16 cellular contexts compared by ENCODE assay signal in genomic region chr3:37891227-37891626, GRCh38. TPM values are rescaled to one million over a fixed set of nuclear protein-coding genes. Genes with fewer than 3 reads are reported as not detected.
DNase-seq lines count a peak whose midpoint lies in the region; ATAC-seq and TF ChIP-seq lines count a peak whose summit lies in the region.
"Had no signal": no experiment of that assay in that cellular context is flagged by ENCODE, and none has a peak within 500 bp of the region (broad histone marks: within the 10 kb centered on the region; RNA-seq: fewer than 3 reads in every experiment).

No MANE protein-coding gene starts in this region.

- H3K27me3 ChIP-seq in mammary epithelial cell (ENCODE audit: insufficient read depth, low read length) (no peaks in the 10 kb centered on the region), breast epithelium (no peaks in the 10 kb centered on the region), foreskin keratinocyte (no peaks in the 10 kb centered on the region), upper lobe of left lung (no peaks in the 10 kb centered on the region)
- H3K27me3 ChIP-seq: suprapubic skin had no signal

- no peak overlapping the region for H2AFZ ChIP-seq in mammary epithelial cell (ENCODE audit: low read depth, low read length)

- TF ChIP-seq CTCF in mammary epithelial cell (conservative IDR thresholded peaks at IDR 0.05 in 1 of 2, IDR thresholded peaks at IDR 0.05 in 1 of 2; ENCODE audit: extremely low read depth in 1 of 2, insufficient read depth in 1 of 2, low read depth in 1 of 2, low read length in 2 of 2) (no peak), breast epithelium (IDR thresholded peaks at IDR 0.05) (no peak), foreskin keratinocyte (conservative IDR thresholded peaks at IDR 0.05) (no peak), upper lobe of left lung (IDR thresholded peaks at IDR 0.05) (no peak)

- DNase-seq in mammary epithelial cell (peak; percentile 24), breast epithelium (ENCODE audit: low spot score in 2 of 2) (no peak), KBM-7 (peak; percentile 33), foreskin keratinocyte (no peak), upper lobe of left lung (no peak), pons (ENCODE audit: low spot score) (no peak)
- no peak for DNase-seq in activated CD8-positive, alpha-beta memory T cell treated with anti-CD3 and anti-CD28 coated beads, Interleukin-2, amount 10 ng/mL, durations not matched to agents 7 days and 5 days
- DNase-seq: activated effector memory CD4-positive, alpha-beta T cell treated with Interleukin-2 at 50 U/mL for 16 hours; cortex of kidney; naive thymus-derived CD4-positive, alpha-beta T cell; NCI-H1417; NCI-H446 had no signal

- WGBS in mammary epithelial cell (ENCODE audit: low coverage, missing lambda C conversion rate), result 0% methylated on average over 3 of the region's 3 CpGs
- 60% methylated on average over 3 of the region's 3 CpGs for WGBS in upper lobe of left lung, 2 donors

- peaks cover 100% of the 10 kb centered on the region for H3K79me2 ChIP-seq in mammary epithelial cell (ENCODE audit: insufficient read depth, low read length)

- H3K27me3 Mint-ChIP-seq in activated CD8-positive, alpha-beta memory T cell treated with anti-CD3 and anti-CD28 coated beads, Interleukin-2, amount 10 ng/mL, durations not matched to agents 7 days and 5 days, result peaks cover 25% of the 10 kb centered on the region

- no peaks in the 10 kb centered on the region for H4K20me1 ChIP-seq in mammary epithelial cell (ENCODE audit: insufficient read depth, low read length)

- CTCF ChIA-PET in mammary epithelial cell (lab: Charles Lee; ENCODE audit: low non-redundant PET), result no interaction called here
- CTCF ChIA-PET in activated CD8-positive, alpha-beta memory T cell treated with anti-CD3 and anti-CD28 coated beads, Interleukin-2, amount 10 ng/mL, durations not matched to agents 7 days and 5 days (lab: Charles Lee), result interaction anchor here (0.6 kb wide), 1 partner anchor 27 kb away, joined by 3 read pairs; no protein-coding TSS in a partner anchor

- no TSS peak for BruUV-seq in mammary epithelial cell (replicated peaks; lab: Mats Ljungman, UMichigan)

- no peak overlapping the region for H3K4me3 ChIP-seq in mammary epithelial cell (replicated peaks in 1 of 3; ENCODE audit: insufficient read depth in 1 of 3, low read depth in 2 of 3, low read length in 3 of 3)
- H3K4me3 ChIP-seq in breast epithelium, result no peak overlapping the region
- H3K4me3 ChIP-seq in upper lobe of left lung, result no peak overlapping the region
- H3K4me3 ChIP-seq: suprapubic skin had no signal

- H3K27ac ChIP-seq in mammary epithelial cell (ENCODE audit: insufficient read depth, low read depth, low read length), result no peak overlapping the region
- peak overlapping the region in 1 of 2 donors; percentile 27 for H3K27ac ChIP-seq in breast epithelium
- no peak overlapping the region for H3K27ac ChIP-seq in foreskin keratinocyte
- peak overlapping the region in 3 of 4 donors; percentile 2 to 40 (median 5) for H3K27ac ChIP-seq in upper lobe of left lung
- H3K27ac ChIP-seq: suprapubic skin had no signal

- in situ Hi-C loops in mammary epithelial cell (cut with MboI; ENCODE audit: low sequenced_read_pairs in 2 of 2), result no loop called here
- in situ Hi-C loops in KBM-7 (cut with MboI; ENCODE audit: low pct_unique_long_range_greater_than_20kb, low sequenced_read_pairs), result no loop called here

- no peaks in the 10 kb centered on the region for H3K36me3 Mint-ChIP-seq in activated CD8-positive, alpha-beta memory T cell treated with anti-CD3 and anti-CD28 coated beads, Interleukin-2, amount 10 ng/mL, durations not matched to agents 7 days and 5 days
- H3K36me3 Mint-ChIP-seq: WTC11 had no signal

- TF ChIP-seq EP300 in upper lobe of left lung (IDR thresholded peaks at IDR 0.05), result no peak

- H3K9me3 Mint-ChIP-seq in activated CD8-positive, alpha-beta memory T cell treated with anti-CD3 and anti-CD28 coated beads, Interleukin-2, amount 10 ng/mL, durations not matched to agents 7 days and 5 days (ENCODE audit: low read depth), result no peaks in the 10 kb centered on the region
- H3K9me3 Mint-ChIP-seq: naive thymus-derived CD4-positive, alpha-beta T cell; WTC11 had no signal

- H3K4me1 ChIP-seq in mammary epithelial cell (ENCODE audit: insufficient read depth, low read length) (peaks cover 8% of the 10 kb centered on the region), breast epithelium (peaks cover 3 to 14% of the 10 kb centered on the region in 2 donors), foreskin keratinocyte (peaks cover 4% of the 10 kb centered on the region), upper lobe of left lung (peaks cover 44 to 58% (median 49%) of the 10 kb centered on the region in 4 donors)

- H3K9ac ChIP-seq in mammary epithelial cell (ENCODE audit: insufficient read depth, low read length), result no peak overlapping the region

- no peaks in the 10 kb centered on the region for H3K9me3 ChIP-seq in mammary epithelial cell (replicated peaks; ENCODE audit: insufficient read depth, low read length)
- H3K9me3 ChIP-seq in breast epithelium, result no peaks in the 10 kb centered on the region
- H3K9me3 ChIP-seq in upper lobe of left lung, result no peaks in the 10 kb centered on the region
- H3K9me3 ChIP-seq: suprapubic skin had no signal

- peaks cover 4% of the 10 kb centered on the region for H3K4me1 Mint-ChIP-seq in activated CD8-positive, alpha-beta memory T cell treated with anti-CD3 and anti-CD28 coated beads, Interleukin-2, amount 10 ng/mL, durations not matched to agents 7 days and 5 days
- H3K4me1 Mint-ChIP-seq: naive thymus-derived CD4-positive, alpha-beta T cell had no signal

- intact Hi-C loops in mammary epithelial cell (cut with micrococcal nuclease), result no loop called here
- intact Hi-C loops in breast epithelium (cut with DNase I; ENCODE audit: low total_unique reads), result no loop called here

- no peak overlapping the region for H3K4me3 Mint-ChIP-seq in activated CD8-positive, alpha-beta memory T cell treated with anti-CD3 and anti-CD28 coated beads, Interleukin-2, amount 10 ng/mL, durations not matched to agents 7 days and 5 days
- H3K4me3 Mint-ChIP-seq: naive thymus-derived CD4-positive, alpha-beta T cell; WTC11 had no signal

- H3K27ac Mint-ChIP-seq in activated CD8-positive, alpha-beta memory T cell treated with anti-CD3 and anti-CD28 coated beads, Interleukin-2, amount 10 ng/mL, durations not matched to agents 7 days and 5 days, result no peak overlapping the region
- H3K27ac Mint-ChIP-seq: naive thymus-derived CD4-positive, alpha-beta T cell; WTC11 had no signal

- H3K36me3 ChIP-seq in mammary epithelial cell (ENCODE audit: insufficient read depth, low read length) (no peaks in the 10 kb centered on the region), breast epithelium (no peaks in the 10 kb centered on the region), upper lobe of left lung (no peaks in the 10 kb centered on the region)
- H3K36me3 ChIP-seq: suprapubic skin had no signal

- ATAC-seq in foreskin keratinocyte (peak; percentile 62), upper lobe of left lung (ENCODE audit: low FRiP score in 2 of 2) (no peak), HG02938 (IDR thresholded peaks at IDR 0.05; ENCODE audit: unreplicated experiment) (no peak)
- no peak for ATAC-seq in activated CD8-positive, alpha-beta memory T cell treated with anti-CD3 and anti-CD28 coated beads, Interleukin-2, amount 10 ng/mL, durations not matched to agents 7 days and 5 days
- ATAC-seq: naive thymus-derived CD4-positive, alpha-beta T cell; Panc1; WTC11 had no signal

- H3K4me2 ChIP-seq in mammary epithelial cell (ENCODE audit: insufficient read depth, low read depth, low read length), result no peak overlapping the region

- TF ChIP-seq POLR2A in breast epithelium (IDR thresholded peaks at IDR 0.05), result no peak
- no peak for TF ChIP-seq POLR2A in upper lobe of left lung (IDR thresholded peaks at IDR 0.05)

- dilution Hi-C loops in mammary epithelial cell (cut with HindIII; ENCODE audit: low sequenced_read_pairs), result no loop called here

RNA-seq across cellular contexts. Expression of gene CTDSPL, which starts 29.5 kb away (rescaled TPM):
- total RNA-seq in mammary epithelial cell, result 10 to 100 TPM; 65.3 to 81.7 TPM
- polyA plus RNA-seq in mammary epithelial cell, result 86.8 TPM
- polyA minus RNA-seq in mammary epithelial cell, result 149 TPM
- 10 to 100 TPM; 40.0 to 80.8 (median 63.1) TPM for total RNA-seq in breast epithelium
- 52.9 and 54.7 TPM in 2 replicates for total RNA-seq in foreskin keratinocyte
- polyA plus RNA-seq in foreskin keratinocyte, result 31.4 and 35.8 TPM in 2 replicates
- 10 to 100 TPM; 35.6 to 78.1 (median 55.5) TPM for total RNA-seq in upper lobe of left lung
- 1 to 10 TPM; 4.7 to 8.5 TPM for total RNA-seq in activated CD8-positive, alpha-beta memory T cell treated with anti-CD3 and anti-CD28 coated beads, Interleukin-2, amount 10 ng/mL, durations not matched to agents 7 days and 5 days

Comparison
In these comparisons a context has a peak if more than half of its experiments do, and no peak if none do; other contexts are left out.
1. DNase-seq: peak in mammary epithelial cell (single experiment) and KBM-7 (single experiment); none in breast epithelium (0 of 2), foreskin keratinocyte (0 of 2), upper lobe of left lung (0 of 2), pons (single experiment) and activated CD8-positive, alpha-beta memory T cell treated with anti-CD3 and anti-CD28 coated beads, Interleukin-2, amount 10 ng/mL, durations not matched to agents 7 days and 5 days (single experiment).
2. H3K27ac ChIP-seq: peak in upper lobe of left lung (3 of 4); none in mammary epithelial cell (single experiment) and foreskin keratinocyte (single experiment).